ENCODE assay signal across 9 cellular contexts in the genomic region with DNA sequence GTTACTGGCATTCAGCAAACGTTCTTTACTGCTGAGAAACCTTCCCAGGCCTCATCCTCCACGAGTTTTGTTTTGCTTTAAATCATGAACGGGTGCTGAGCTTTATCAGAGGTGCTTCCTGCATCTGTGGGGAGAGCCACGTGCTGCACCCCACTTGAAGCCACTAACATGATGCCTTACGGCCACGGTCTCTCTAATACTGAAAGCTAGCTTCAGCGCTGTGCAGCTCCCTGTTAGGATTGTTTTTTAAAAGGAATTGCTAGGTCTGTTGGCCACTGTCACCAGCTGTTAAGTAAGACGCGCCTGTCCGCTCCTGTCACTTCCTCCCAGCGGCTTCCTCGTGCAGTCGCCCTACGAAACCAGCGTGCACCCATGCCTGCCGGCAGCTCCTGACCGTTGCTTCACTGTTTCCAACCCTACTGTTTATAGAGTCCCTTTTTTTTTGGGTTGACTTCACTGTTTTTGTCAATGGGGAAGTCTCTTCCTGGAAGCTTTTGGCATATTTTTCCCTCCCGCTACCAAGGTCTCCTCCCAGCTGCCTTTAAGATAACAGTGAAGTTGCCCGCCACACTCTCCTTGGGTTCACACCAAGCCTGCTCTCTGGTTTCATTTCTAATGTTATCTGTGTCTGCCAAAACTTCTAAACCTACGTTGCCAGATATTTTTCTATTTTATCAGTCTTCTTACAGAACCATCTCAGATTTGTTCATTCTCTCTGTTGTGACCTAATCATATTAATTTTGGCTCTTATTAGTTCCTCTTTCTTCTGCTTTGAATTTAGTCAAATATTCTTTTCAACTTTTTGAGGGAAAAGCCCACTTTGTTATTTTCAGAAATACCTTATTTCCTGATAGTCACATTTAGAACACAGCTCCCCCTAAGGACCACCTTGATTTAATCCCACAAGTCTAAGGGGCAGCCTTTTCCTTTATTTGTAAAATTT. TPM values are rescaled to one million over a fixed set of nuclear protein-coding genes. Genes with fewer than 3 reads are reported as not detected.
DNase-seq lines count a peak whose midpoint lies in the region; ATAC-seq lines count a peak whose summit lies in the region.
"Had no signal": no experiment of that assay in that cellular context is flagged by ENCODE, and none has a peak within 500 bp of the region (broad histone marks: within the 10 kb centered on the region; RNA-seq: fewer than 3 reads in every experiment).

No MANE protein-coding gene starts in this region.

- H3K27me3 Mint-ChIP-seq in activated CD4-positive, alpha-beta T cell treated with anti-CD3 and anti-CD28 coated beads, Interleukin-2, amount 10 ng/mL, durations not matched to agents 7 days and 5 days: no peaks in the 10 kb centered on the region
- no peaks in the 10 kb centered on the region for H3K27me3 Mint-ChIP-seq in IgD-negative memory B cell
- H3K27me3 Mint-ChIP-seq in dendritic cell treated with granulocyte-macrophage colony-stimulating factor and Interleukin-4, amounts not matched to agents 40 ng/mL and 50 ng/mL, for 4 days: no peaks in the 10 kb centered on the region

- CTCF ChIA-PET in activated CD4-positive, alpha-beta T cell treated with anti-CD3 and anti-CD28 coated beads, Interleukin-2, amount 10 ng/mL, durations not matched to agents 7 days and 5 days (lab: Charles Lee): interaction anchor here (0.9 kb wide), 1 partner anchor 12 kb away, joined by 3 read pairs; no protein-coding TSS in a partner anchor

- DNase-seq in activated CD4-positive, alpha-beta T cell treated with anti-CD3 and anti-CD28 coated beads, Interleukin-2, amount 10 ng/mL, durations not matched to agents 7 days and 5 days: no peak
- DNase-seq in activated CD4-positive, alpha-beta T cell treated with anti-CD3 and anti-CD28 coated beads for 4 hours: no peak
- no peak for DNase-seq in sciatic nerve (ENCODE audit: low spot score)
- no peak for DNase-seq in NCI-H774 (lab: John Stamatoyannopoulos, UW)
- no peak for DNase-seq in NCI-H2029 (lab: John Stamatoyannopoulos, UW)
- DNase-seq in HPDE6-E6E7 (ENCODE audit: extremely low spot score): no peak

- peaks cover 18% of the 10 kb centered on the region for H3K4me1 Mint-ChIP-seq in activated CD4-positive, alpha-beta T cell treated with anti-CD3 and anti-CD28 coated beads, Interleukin-2, amount 10 ng/mL, durations not matched to agents 7 days and 5 days
- H3K4me1 Mint-ChIP-seq in IgD-negative memory B cell: peaks cover 31 to 58% (median 52%) of the 10 kb centered on the region in 3 donors
- peaks cover 91% of the 10 kb centered on the region for H3K4me1 Mint-ChIP-seq in dendritic cell treated with granulocyte-macrophage colony-stimulating factor and Interleukin-4, amounts not matched to agents 40 ng/mL and 50 ng/mL, for 4 days (ENCODE audit: low read depth)

- intact Hi-C loops in dendritic cell treated with granulocyte-macrophage colony-stimulating factor and Interleukin-4, amounts not matched to agents 40 ng/mL and 50 ng/mL, for 4 days (cut with micrococcal nuclease): loop anchor here (2.0 to 10.0 kb wide), 2 partner anchors 13 to 91 kb away; no protein-coding TSS in a partner anchor
- intact Hi-C loops in sciatic nerve (cut with DNase I): no loop called here

- no peaks in the 10 kb centered on the region for H3K9me3 Mint-ChIP-seq in activated CD4-positive, alpha-beta T cell treated with anti-CD3 and anti-CD28 coated beads, Interleukin-2, amount 10 ng/mL, durations not matched to agents 7 days and 5 days
- H3K9me3 Mint-ChIP-seq in IgD-negative memory B cell: no peaks in the 10 kb centered on the region
- no peaks in the 10 kb centered on the region for H3K9me3 Mint-ChIP-seq in dendritic cell treated with granulocyte-macrophage colony-stimulating factor and Interleukin-4, amounts not matched to agents 40 ng/mL and 50 ng/mL, for 4 days

- ATAC-seq in sciatic nerve: peak; percentile 71
- ATAC-seq: Panc1 had no signal

- POLR2A ChIA-PET in activated CD4-positive, alpha-beta T cell treated with anti-CD3 and anti-CD28 coated beads, Interleukin-2, amount 10 ng/mL, durations not matched to agents 7 days and 5 days (lab: Charles Lee): no interaction called here

- no peak overlapping the region for H3K4me3 Mint-ChIP-seq in activated CD4-positive, alpha-beta T cell treated with anti-CD3 and anti-CD28 coated beads, Interleukin-2, amount 10 ng/mL, durations not matched to agents 7 days and 5 days
- peak overlapping the region; percentile 85 to 91 (median 90) for H3K4me3 Mint-ChIP-seq in IgD-negative memory B cell
- H3K4me3 Mint-ChIP-seq in dendritic cell treated with granulocyte-macrophage colony-stimulating factor and Interleukin-4, amounts not matched to agents 40 ng/mL and 50 ng/mL, for 4 days: peak overlapping the region; percentile 68

- H3K27ac Mint-ChIP-seq in activated CD4-positive, alpha-beta T cell treated with anti-CD3 and anti-CD28 coated beads, Interleukin-2, amount 10 ng/mL, durations not matched to agents 7 days and 5 days: peak overlapping the region; percentile 46
- H3K27ac Mint-ChIP-seq in IgD-negative memory B cell: peak overlapping the region; percentile 98 to 99 (median 98)
- H3K27ac Mint-ChIP-seq in dendritic cell treated with granulocyte-macrophage colony-stimulating factor and Interleukin-4, amounts not matched to agents 40 ng/mL and 50 ng/mL, for 4 days: peak overlapping the region; percentile 97

- peaks cover 11% of the 10 kb centered on the region for H3K36me3 Mint-ChIP-seq in activated CD4-positive, alpha-beta T cell treated with anti-CD3 and anti-CD28 coated beads, Interleukin-2, amount 10 ng/mL, durations not matched to agents 7 days and 5 days (ENCODE audit: low read depth)
- peaks cover 3% of the 10 kb centered on the region for H3K36me3 Mint-ChIP-seq in IgD-negative memory B cell
- peaks cover 53% of the 10 kb centered on the region for H3K36me3 Mint-ChIP-seq in dendritic cell treated with granulocyte-macrophage colony-stimulating factor and Interleukin-4, amounts not matched to agents 40 ng/mL and 50 ng/mL, for 4 days (ENCODE audit: low read depth)

RNA-seq across cellular contexts. Expression of a gene that starts 20.2 kb away (rescaled TPM):
- 10 to 100 TPM; 69.5 to 77.0 TPM for total RNA-seq in activated CD4-positive, alpha-beta T cell treated with anti-CD3 and anti-CD28 coated beads, Interleukin-2, amount 10 ng/mL, durations not matched to agents 7 days and 5 days
- 76.4 TPM for polyA plus RNA-seq in IgD-negative memory B cell
- total RNA-seq in sciatic nerve: 44.4 TPM

RNA-seq across cellular contexts. Expression of a gene that starts 58.3 kb away (rescaled TPM):
- under 1 TPM in 1 of 2 experiments, not detected in 1; 0.08 TPM for total RNA-seq in activated CD4-positive, alpha-beta T cell treated with anti-CD3 and anti-CD28 coated beads, Interleukin-2, amount 10 ng/mL, durations not matched to agents 7 days and 5 days
- polyA plus RNA-seq in IgD-negative memory B cell: not detected
- not detected for total RNA-seq in sciatic nerve

Comparison
In these comparisons a context has a peak if more than half of its experiments do, and no peak if none do; other contexts are left out.
1. H3K27ac Mint-ChIP-seq: peak in every context shown above with its lines; median percentile 98 in IgD-negative memory B cell; 97 in dendritic cell treated with granulocyte-macrophage colony-stimulating factor and Interleukin-4, amounts not matched to agents 40 ng/mL and 50 ng/mL, for 4 days; 46 in activated CD4-positive, alpha-beta T cell treated with anti-CD3 and anti-CD28 coated beads, Interleukin-2, amount 10 ng/mL, durations not matched to agents 7 days and 5 days.